34 cellular contexts compared by ENCODE assay signal in the genomic region with DNA sequence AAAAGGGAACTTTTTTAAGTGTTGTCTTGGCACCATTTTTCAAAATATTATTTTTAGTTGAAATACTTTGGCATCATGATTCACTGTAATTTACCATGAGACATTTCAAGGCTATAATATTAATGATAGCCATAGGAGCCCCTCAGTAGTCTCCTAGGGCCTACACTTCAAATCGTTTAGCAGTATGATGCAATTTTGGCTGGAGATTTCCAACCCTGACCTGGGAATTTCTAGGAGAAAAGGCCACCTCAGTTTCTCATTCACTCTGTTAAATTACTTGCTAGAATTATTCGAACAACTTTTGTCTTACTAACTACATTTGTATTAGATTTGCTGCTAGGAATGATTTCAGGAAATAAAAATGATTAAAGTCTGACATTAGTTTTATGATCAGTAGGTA.
A peak's percentile ranks its signal among the peaks of the same experiment; 100 is the strongest.
DNase-seq lines count a peak whose midpoint lies in the region; ATAC-seq, FAIRE-seq and TF ChIP-seq lines count a peak whose summit lies in the region.
"Had no signal": no experiment of that assay in that cellular context is flagged by ENCODE, and none has a peak within 500 bp of the region (broad histone marks: within the 10 kb centered on the region; RNA-seq: fewer than 3 reads in every experiment).

No MANE protein-coding gene starts in this region.

- TF ChIP-seq CTCF in GM23338 (conservative IDR thresholded peaks at IDR 0.05; ENCODE audit: low read depth in 2 of 2) (no peak), H1 (IDR thresholded peaks at IDR 0.05; ENCODE audit: control extremely low read depth in 1 of 3, insufficient read depth in 1 of 3, low read depth in 1 of 3, low read length in 3 of 3) (no peak)
- no peak for TF ChIP-seq CTCF in activated CD8-positive, alpha-beta T cell treated with anti-CD3 and anti-CD28 coated beads for 36 hours (IDR thresholded peaks at IDR 0.05)

- no peak overlapping the region for H3K4ac ChIP-seq in H1 (replicated peaks; ENCODE audit: insufficient read length, low read depth, low read length)

- POLR2A ChIA-PET in H1 (lab: Charles Lee; ENCODE audit: partially characterized antibody): no interaction called here
- POLR2A ChIA-PET in activated CD8-positive, alpha-beta T cell treated with anti-CD3 and anti-CD28 coated beads for 36 hours (lab: Charles Lee): no interaction called here

- H3K18ac ChIP-seq in H1 (ENCODE audit: extremely low read depth, low read length): no peak overlapping the region

- no peaks in the 10 kb centered on the region; the same call in 1 of the 2 replicates for H3K36me3 ChIP-seq in GM23338 (ENCODE audit: insufficient read depth)
- H3K36me3 ChIP-seq in H1 (ENCODE audit: control insufficient read depth in 2 of 4, insufficient read depth in 4 of 4, low read length in 3 of 4): no peaks in the 10 kb centered on the region
- no peaks in the 10 kb centered on the region for H3K36me3 ChIP-seq in small intestine (ENCODE audit: control insufficient read depth in 2 of 2, insufficient read depth in 2 of 2, low read length in 2 of 2)
- H3K36me3 ChIP-seq: BE2C; BLaER1; BLaER1 treated with 17β-estradiol and CSF1 and Interleukin-3, amounts not matched to agents 10 nM and 100 nM had no signal

- H3K4me3 Mint-ChIP-seq in GM23338: no peak overlapping the region
- H3K4me3 Mint-ChIP-seq in activated CD8-positive, alpha-beta T cell treated with anti-CD3 and anti-CD28 coated beads for 36 hours: no peak overlapping the region
- H3K4me3 Mint-ChIP-seq: B cell; CD14-positive monocyte; CD4-positive, alpha-beta memory T cell; CD4-positive, alpha-beta T cell; CD4-positive, CD25-positive, alpha-beta regulatory T cell; CD8-positive, alpha-beta memory T cell; CD8-positive, alpha-beta T cell had no signal

- H3K27me3 ChIP-seq in GM23338 (ENCODE audit: insufficient read depth) (no peaks in the 10 kb centered on the region), H1 (replicated peaks in 1 of 4; ENCODE audit: control insufficient read depth in 3 of 4, extremely low read depth in 1 of 4, insufficient read depth in 3 of 4, low read length in 3 of 4) (no peaks in the 10 kb centered on the region), small intestine (ENCODE audit: control insufficient read depth in 2 of 2, insufficient read depth in 2 of 2, low read length in 2 of 2) (no peaks in the 10 kb centered on the region)
- H3K27me3 ChIP-seq: BE2C; BLaER1; BLaER1 treated with 17β-estradiol and CSF1 and Interleukin-3, amounts not matched to agents 10 nM and 100 nM had no signal

- no peak overlapping the region for H3K14ac ChIP-seq in H1 (ENCODE audit: insufficient read length)

- no peaks in the 10 kb centered on the region for H4K20me1 ChIP-seq in GM23338 (replicated peaks; ENCODE audit: insufficient read depth)
- no peaks in the 10 kb centered on the region for H4K20me1 ChIP-seq in H1 (replicated peaks in 1 of 2; ENCODE audit: control insufficient read depth in 1 of 2, insufficient read depth in 2 of 2, low read length in 2 of 2)
- H4K20me1 ChIP-seq: BLaER1; BLaER1 treated with 17β-estradiol and CSF1 and Interleukin-3, amounts not matched to agents 10 nM and 100 nM had no signal

- no peak overlapping the region for H3K23ac ChIP-seq in H1 (ENCODE audit: insufficient read length)

- no peak overlapping the region for H4K91ac ChIP-seq in H1 (replicated peaks; ENCODE audit: insufficient read length, low read length)

- no peaks in the 10 kb centered on the region for H3K9me3 Mint-ChIP-seq in GM23338
- H3K9me3 Mint-ChIP-seq in activated CD8-positive, alpha-beta T cell treated with anti-CD3 and anti-CD28 coated beads for 36 hours: peaks cover 3% of the 10 kb centered on the region

- H3K36me3 Mint-ChIP-seq in GM23338 (ENCODE audit: low read depth): no peaks in the 10 kb centered on the region
- no peaks in the 10 kb centered on the region for H3K36me3 Mint-ChIP-seq in activated CD8-positive, alpha-beta T cell treated with anti-CD3 and anti-CD28 coated beads for 36 hours (ENCODE audit: low read depth)
- H3K36me3 Mint-ChIP-seq: CD14-positive monocyte; CD4-positive, alpha-beta memory T cell; CD4-positive, CD25-positive, alpha-beta regulatory T cell; CD8-positive, alpha-beta memory T cell; CD8-positive, alpha-beta T cell had no signal

- no peak for TF ChIP-seq POLR2A in H1 (IDR thresholded peaks at IDR 0.05; ENCODE audit: control extremely low read depth in 1 of 2, low read depth in 2 of 2, low read length in 2 of 2)

- WGBS in H1 (ENCODE audit: extremely low coverage in 1 of 2, insufficient coverage in 1 of 2, insufficient read length in 1 of 2, insufficient replicate concordance in 2 of 2, low coverage in 1 of 2, low lambda C conversion rate in 2 of 2, missing lambda C conversion rate in 1 of 2), 2 experiments: 83% methylated on average over 2 of the region's 2 CpGs; no CpG with 5 or more reads in 1 of the 2 experiments
- 57 to 75% (median 71%) methylated on average over 2 of the region's 2 CpGs for WGBS in small intestine, 3 donors

- H3K4me3 ChIP-seq in GM23338 (no peak overlapping the region), H1 (ENCODE audit: extremely low read depth in 1 of 4, insufficient read depth in 2 of 4, low read depth in 3 of 4, low read length in 4 of 4) (no peak overlapping the region), small intestine (ENCODE audit: low read depth in 1 of 2, low read length in 2 of 2) (no peak overlapping the region)
- H3K4me3 ChIP-seq: A549; BLaER1; BLaER1 treated with 17β-estradiol and CSF1 and Interleukin-3, amounts not matched to agents 10 nM and 100 nM had no signal

- H2BK120ac ChIP-seq in H1 (replicated peaks; ENCODE audit: low read depth, low read length): no peak overlapping the region

- no peak for TF ChIP-seq EP300 in H1 (IDR thresholded peaks at IDR 0.05; ENCODE audit: borderline replicate concordance in 1 of 2, low read depth in 2 of 2, low read length in 2 of 2)

- H2BK12ac ChIP-seq in H1 (ENCODE audit: low read depth, low read length): no peak overlapping the region

- no peaks in the 10 kb centered on the region for H3F3A ChIP-seq in GM23338 (replicated peaks; ENCODE audit: low read depth)

- no peak for FAIRE-seq in H1 (lab: Jason Lieb, UNC)
- FAIRE-seq in small intestine (lab: Jason Lieb, UNC): peak; percentile 26
- FAIRE-seq: A549, D721Med had no signal

- H2BK20ac ChIP-seq in H1 (ENCODE audit: low read length): no peak overlapping the region

- H3K4me1 Mint-ChIP-seq in GM23338: peaks cover 2% of the 10 kb centered on the region; the same call in 1 of the 3 replicates
- no peaks in the 10 kb centered on the region for H3K4me1 Mint-ChIP-seq in activated CD8-positive, alpha-beta T cell treated with anti-CD3 and anti-CD28 coated beads for 36 hours (ENCODE audit: low read depth)
- H3K4me1 Mint-ChIP-seq: B cell; CD14-positive monocyte; CD4-positive, alpha-beta memory T cell; CD4-positive, CD25-positive, alpha-beta regulatory T cell; CD8-positive, alpha-beta memory T cell had no signal

- CTCF ChIA-PET in H1 (lab: Charles Lee; ENCODE audit: partially characterized antibody): no interaction called here
- CTCF ChIA-PET in activated CD8-positive, alpha-beta T cell treated with anti-CD3 and anti-CD28 coated beads for 36 hours (lab: Charles Lee): no interaction called here

- no peak overlapping the region for H2AK5ac ChIP-seq in H1 (ENCODE audit: low read depth, low read length)

- H3K27ac ChIP-seq in GM23338 (ENCODE audit: low read depth) (no peak overlapping the region), H1 (ENCODE audit: low read depth, low read length) (no peak overlapping the region), small intestine (ENCODE audit: low read depth in 1 of 2, low read length in 1 of 2) (no peak overlapping the region)
- H3K27ac ChIP-seq: 22Rv1; A549; BLaER1; BLaER1 treated with 17β-estradiol and CSF1 and Interleukin-3, amounts not matched to agents 10 nM and 100 nM; C4-2B had no signal

- H2BK5ac ChIP-seq in H1 (ENCODE audit: low read depth, low read length): no peak overlapping the region

- intact Hi-C loops in activated CD8-positive, alpha-beta T cell treated with anti-CD3 and anti-CD28 coated beads for 36 hours (cut with micrococcal nuclease): no loop called here

- no peak for TF ChIP-seq RAD21 in H1 (IDR thresholded peaks at IDR 0.05 in 1 of 2, conservative IDR thresholded peaks at IDR 0.05 in 1 of 2; ENCODE audit: low read depth in 2 of 2, low read length in 2 of 2)

- no peak overlapping the region for H4K8ac ChIP-seq in H1 (ENCODE audit: extremely low read depth, insufficient read depth, low read length)

- H3K79me2 ChIP-seq in GM23338 (replicated peaks; ENCODE audit: insufficient read depth) (no peaks in the 10 kb centered on the region), H1 (ENCODE audit: control insufficient read depth in 1 of 2, insufficient read depth in 2 of 2, low read length in 2 of 2) (no peaks in the 10 kb centered on the region)

- no peak overlapping the region for H3K9ac ChIP-seq in H1 (replicated peaks in 1 of 4; ENCODE audit: extremely low read depth in 1 of 4, low read depth in 3 of 4, low read length in 3 of 4)
- H3K9ac ChIP-seq: BLaER1; BLaER1 treated with 17β-estradiol and CSF1 and Interleukin-3, amounts not matched to agents 10 nM and 100 nM had no signal

- H2AFZ ChIP-seq in GM23338: no peak overlapping the region
- H2AFZ ChIP-seq in H1 (ENCODE audit: low read length): no peak overlapping the region

- H4K5ac ChIP-seq in H1 (ENCODE audit: insufficient read length, low read depth, low read length): no peak overlapping the region

- H3K9me3 ChIP-seq in H1 (ENCODE audit: insufficient read depth in 2 of 2, low read depth in 1 of 2, low read length in 1 of 2): no peaks in the 10 kb centered on the region
- no peaks in the 10 kb centered on the region for H3K9me3 ChIP-seq in small intestine (ENCODE audit: control insufficient read depth, low read depth)
- H3K9me3 ChIP-seq: A549; BE2C; BLaER1; BLaER1 treated with 17β-estradiol and CSF1 and Interleukin-3, amounts not matched to agents 10 nM and 100 nM; Caco-2 had no signal

- H3K27ac Mint-ChIP-seq in GM23338: peak overlapping the region; percentile 86
- no peak overlapping the region for H3K27ac Mint-ChIP-seq in activated CD8-positive, alpha-beta T cell treated with anti-CD3 and anti-CD28 coated beads for 36 hours
- H3K27ac Mint-ChIP-seq: B cell; CD14-positive monocyte; CD4-positive, alpha-beta memory T cell; CD4-positive, alpha-beta T cell; CD4-positive, CD25-positive, alpha-beta regulatory T cell; CD8-positive, alpha-beta memory T cell; CD8-positive, alpha-beta T cell had no signal

- peaks cover 2% of the 10 kb centered on the region for H3K27me3 Mint-ChIP-seq in GM23338 (ENCODE audit: insufficient read depth, low read depth, poor library complexity)
- H3K27me3 Mint-ChIP-seq in activated CD8-positive, alpha-beta T cell treated with anti-CD3 and anti-CD28 coated beads for 36 hours: no peaks in the 10 kb centered on the region
- H3K27me3 Mint-ChIP-seq: B cell; CD4-positive, alpha-beta memory T cell; CD4-positive, alpha-beta T cell; CD4-positive, CD25-positive, alpha-beta regulatory T cell had no signal

- H3K9me2 ChIP-seq in GM23338 (ENCODE audit: insufficient read depth): no peaks in the 10 kb centered on the region

- no peak overlapping the region for H3K4me2 ChIP-seq in GM23338
- H3K4me2 ChIP-seq in H1 (ENCODE audit: insufficient read depth in 1 of 2, low read depth in 2 of 2, low read length in 2 of 2): no peak overlapping the region
- H3K4me2 ChIP-seq: A549; BLaER1; BLaER1 treated with 17β-estradiol and CSF1 and Interleukin-3, amounts not matched to agents 10 nM and 100 nM had no signal

- no peak overlapping the region for H3K56ac ChIP-seq in H1 (replicated peaks; ENCODE audit: insufficient read length, low read depth, low read length)

- no peaks in the 10 kb centered on the region for H3K4me1 ChIP-seq in GM23338 (ENCODE audit: insufficient read depth)
- H3K4me1 ChIP-seq in H1 (replicated peaks in 1 of 4; ENCODE audit: control insufficient read depth in 3 of 4, insufficient read depth in 4 of 4, low read length in 3 of 4): no peaks in the 10 kb centered on the region
- H3K4me1 ChIP-seq in small intestine (ENCODE audit: control insufficient read depth in 2 of 2, insufficient read depth in 1 of 2, low read depth in 1 of 2, low read length in 1 of 2): no peaks in the 10 kb centered on the region
- H3K4me1 ChIP-seq: A549; BE2C; BLaER1; BLaER1 treated with 17β-estradiol and CSF1 and Interleukin-3, amounts not matched to agents 10 nM and 100 nM; Caco-2 had no signal

- no peaks in the 10 kb centered on the region for H3K23me2 ChIP-seq in H1 (ENCODE audit: low read depth, low read length)

- no peaks in the 10 kb centered on the region for H3K79me1 ChIP-seq in H1 (ENCODE audit: low read depth, low read length)

- no peak for DNase-seq in GM23338 (ENCODE audit: low spot score)
- DNase-seq in H1 (ENCODE audit: low read depth in 1 of 2, low spot score in 2 of 2): no peak
- DNase-seq in small intestine: no peak
- DNase-seq in NCI-H2107 treated with DMSO at 0.1 percent for 48 hours (lab: John Stamatoyannopoulos, UW; ENCODE audit: unreplicated experiment): no peak
- DNase-seq in activated CD8-positive, alpha-beta T cell treated with anti-CD3 and anti-CD28 coated beads for 36 hours: no peak
- DNase-seq in activated CD8-positive, alpha-beta memory T cell treated with anti-CD3 and anti-CD28 coated beads, Interleukin-2, amount 50 U/mL, for 4 hours: no peak
- DNase-seq: 8988T; ACHN; AML-193; BE2C; C1 segment of cervical spinal cord; Caco-2; Calu3; CD4-positive, alpha-beta memory T cell; CD4-positive, alpha-beta T cell; CD4-positive, CD25-positive, alpha-beta regulatory T cell; CD8-positive, alpha-beta memory T cell; CD8-positive, alpha-beta T cell; COR-L47; DMS 273 treated with DMSO at 0.1 percent for 48 hours; DMS153; DMS53; DMS79; DMS79 treated with DMSO at 0.1 percent for 48 hours; DND-41; EL had no signal

- no peak overlapping the region for H2BK15ac ChIP-seq in H1 (ENCODE audit: low read length)

- no peak for ATAC-seq in GM23338
- ATAC-seq in activated CD8-positive, alpha-beta T cell treated with anti-CD3 and anti-CD28 coated beads for 36 hours: no peak
- ATAC-seq: A549; CD8-positive, alpha-beta T cell had no signal
